ENCODE assay signal across 1 cellular context in the genomic region with DNA sequence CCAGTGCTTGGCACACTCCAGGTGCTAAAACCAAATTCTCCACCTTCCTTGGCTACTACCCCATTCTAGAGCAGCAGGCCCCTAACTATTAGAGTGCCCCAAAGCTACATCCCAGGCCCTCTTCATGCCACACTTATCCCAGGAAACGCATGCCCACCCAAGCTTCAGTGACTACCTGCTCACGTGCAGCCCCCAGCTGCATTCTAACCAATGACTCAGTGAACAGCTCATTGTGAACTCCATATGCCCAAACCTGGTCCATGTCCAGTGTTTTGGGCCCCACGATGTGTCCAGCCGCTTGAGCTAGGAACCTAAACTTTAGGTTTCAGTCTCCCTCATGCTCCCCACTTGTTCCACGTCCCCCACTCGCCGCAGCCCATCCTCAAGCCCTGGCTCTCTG.
A peak's percentile ranks its signal among the peaks of the same experiment; 100 is the strongest.
TF ChIP-seq lines count a peak whose summit lies in the region.

No MANE protein-coding gene starts in this region.

TF ChIP-seq in IMR-90, 13 proteins besides CTCF, POLR2A, EP300 and RAD21:
- TF ChIP-seq CHD1 (IDR thresholded peaks at IDR 0.05; ENCODE audit: low read depth, low read length) (no peak), BHLHE40 (IDR thresholded peaks at IDR 0.05; ENCODE audit: low read depth, low read length) (peak; percentile 73)
